In the genomic region with DNA sequence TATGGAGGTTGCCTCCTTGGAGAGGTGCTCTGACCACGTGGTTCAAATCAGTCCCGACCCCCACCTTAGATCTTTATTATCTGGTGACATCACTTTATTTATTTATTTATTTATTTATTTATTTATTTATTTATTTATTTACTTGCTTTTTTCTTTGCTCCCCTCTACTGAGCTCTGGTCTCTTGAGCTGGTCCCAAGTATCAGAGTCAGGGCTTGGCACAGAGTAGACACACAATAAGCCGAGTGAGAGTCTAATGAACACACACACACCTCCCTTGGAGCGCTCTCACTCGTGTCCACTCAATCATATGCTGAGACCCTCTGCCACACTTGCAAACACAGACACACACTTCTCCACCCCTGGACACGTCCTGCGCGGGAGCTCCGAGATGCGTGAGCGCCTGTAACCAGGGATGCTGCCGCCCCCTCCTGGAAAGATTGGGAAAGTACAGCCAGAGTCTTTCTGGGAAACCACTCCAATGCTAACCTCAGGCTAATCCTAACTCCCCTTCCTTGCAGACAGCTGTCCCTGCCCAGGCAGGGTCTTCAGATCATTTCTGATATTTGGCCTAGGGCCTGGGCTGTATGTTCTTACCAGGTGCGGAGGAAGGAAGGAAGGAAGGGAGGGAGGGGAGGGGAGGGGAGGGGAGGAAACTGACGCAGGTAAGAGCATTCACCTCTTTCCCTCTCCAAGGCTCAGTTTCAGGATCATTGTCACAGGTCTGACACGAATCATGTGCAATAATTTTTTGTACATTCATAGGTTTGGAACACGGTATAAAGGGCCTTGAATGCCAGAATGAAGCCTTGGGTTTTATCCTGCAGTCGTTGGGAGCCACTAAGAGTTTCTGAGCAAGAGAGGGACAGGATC, we compare ENCODE assay signal across 8 cellular contexts.
DNase-seq lines count a peak whose midpoint lies in the region; ATAC-seq and TF ChIP-seq lines count a peak whose summit lies in the region.

No MANE protein-coding gene starts in this region.

- TF ChIP-seq CTCF in cardiac fibroblast (IDR thresholded peaks at IDR 0.05; ENCODE audit: low read depth, low read length) = peak; percentile 92

- no peak overlapping the region for H3K4me3 ChIP-seq in cardiac fibroblast (replicated peaks in 1 of 2; ENCODE audit: low read depth in 2 of 2, low read length in 2 of 2)

- no peak for ATAC-seq in GM21529 (IDR thresholded peaks at IDR 0.05; ENCODE audit: unreplicated experiment)

- DNase-seq in SKM-1 treated with dmso at 0.1 percent for 144 hours (lab: John Stamatoyannopoulos, UW; ENCODE audit: unreplicated experiment) (peak; percentile 9), SKM-1 (lab: John Stamatoyannopoulos, UW; ENCODE audit: unreplicated experiment) (no peak), NCI-H2081 treated with DMSO at 0.1 percent for 48 hours (lab: John Stamatoyannopoulos, UW) (peak; percentile 3), cardiac fibroblast (ENCODE audit: low read depth in 2 of 2) (peak; percentile 67 to 68), kidney glomerular epithelial cell (lab: John Stamatoyannopoulos, UW) (peak; percentile 43)
- peak; percentile 24 to 62 (median 31) for DNase-seq in activated CD4-positive, CD25-positive, alpha-beta regulatory T cell (lab: John Stamatoyannopoulos, UW)
- peak; percentile 75 for DNase-seq in stimulated activated CD4-positive, alpha-beta T cell treated with anti-CD3 and anti-CD28 coated beads, Interleukin-2, amount 100 ng/mL, for 24 hours
